ENCODE assay signal across 22 cellular contexts in the genomic region with DNA sequence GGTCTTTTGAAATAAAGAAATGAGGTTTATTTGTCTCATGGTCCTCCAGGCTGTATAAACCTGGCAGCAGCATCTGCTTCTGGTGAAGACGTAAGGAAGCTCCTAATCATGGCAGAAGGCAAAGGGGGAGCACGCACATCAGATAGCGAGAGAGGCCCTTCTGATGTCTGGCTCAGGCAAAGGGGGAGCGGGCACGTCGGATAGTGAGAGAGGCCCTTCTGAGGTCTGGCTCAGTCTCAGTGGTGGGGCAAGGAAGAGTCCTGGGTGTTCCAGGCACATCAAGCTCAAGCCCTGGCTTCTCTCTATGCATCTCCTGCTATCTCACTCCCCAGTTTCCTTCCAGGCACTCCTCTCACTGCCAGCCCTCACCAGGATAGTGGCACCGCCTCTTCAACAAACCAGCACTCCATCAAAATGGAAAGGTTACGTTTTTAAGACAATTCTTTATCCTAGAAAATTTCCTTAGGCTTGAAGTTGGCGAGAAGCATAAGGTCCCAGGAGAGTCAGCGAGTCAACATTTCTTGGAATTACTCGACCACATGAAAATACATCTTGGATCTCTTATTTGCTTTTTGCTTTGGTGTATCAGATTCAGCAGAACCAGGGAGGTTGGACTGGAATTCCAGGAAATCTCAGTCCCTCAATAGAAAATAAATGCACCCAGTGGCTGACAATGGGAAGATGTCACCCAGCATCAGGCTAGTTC.
"Had no signal": no experiment of that assay in that cellular context is flagged by ENCODE, and none has a peak within 500 bp of the region (broad histone marks: within the 10 kb centered on the region; RNA-seq: fewer than 3 reads in every experiment).

No MANE protein-coding gene starts in this region.

- H3K27me3 Mint-ChIP-seq: dendritic cell treated with granulocyte-macrophage colony-stimulating factor and Interleukin-4, amounts not matched to agents 40 ng/mL and 50 ng/mL, for 4 days; effector memory CD8-positive, alpha-beta T cell; stimulated activated naive B cell treated with anti-CD40 and anti-IgM and Interleukin-4, amounts not matched to agents 10 μg/mL and 1 μg/mL and 100 μg/mL, for 72 hours; stimulated activated naive CD8-positive, alpha-beta T cell treated with anti-CD3 and anti-CD28 coated beads, Interleukin-15, amount 100 ng/mL, for 72 hours had no signal

- H3K36me3 ChIP-seq: esophagus squamous epithelium, heart left ventricle, prostate gland, right lobe of liver, thoracic aorta had no signal

- H3K27ac Mint-ChIP-seq: dendritic cell treated with granulocyte-macrophage colony-stimulating factor and Interleukin-4, amounts not matched to agents 40 ng/mL and 50 ng/mL, for 4 days; effector memory CD8-positive, alpha-beta T cell; mesothelial cell of epicardium; natural killer cell; stimulated activated naive B cell treated with anti-CD40 and anti-IgM and Interleukin-4, amounts not matched to agents 10 μg/mL and 1 μg/mL and 100 μg/mL, for 72 hours; stimulated activated naive CD8-positive, alpha-beta T cell treated with anti-CD3 and anti-CD28 coated beads, Interleukin-15, amount 100 ng/mL, for 72 hours had no signal

- H3K9ac ChIP-seq: parathyroid adenoma had no signal

- H3K4me1 ChIP-seq: esophagus squamous epithelium, heart left ventricle, parathyroid adenoma, prostate gland, right lobe of liver had no signal

- H3K27ac ChIP-seq: epithelial cell of prostate, esophagus squamous epithelium, heart left ventricle, parathyroid adenoma, prostate gland, right lobe of liver, skin epidermis, thoracic aorta had no signal

- ATAC-seq: effector memory CD8-positive, alpha-beta T cell; heart left ventricle; natural killer cell; right lobe of liver; stimulated activated naive B cell treated with anti-CD40 and anti-IgM and Interleukin-4, amounts not matched to agents 10 μg/mL and 1 μg/mL and 100 μg/mL, for 72 hours; stimulated activated naive CD8-positive, alpha-beta T cell treated with anti-CD3 and anti-CD28 coated beads, Interleukin-15, amount 100 ng/mL, for 72 hours had no signal

- H3K4me3 ChIP-seq: esophagus squamous epithelium, heart left ventricle, prostate gland, right lobe of liver, skin epidermis, thoracic aorta had no signal

- H3K27me3 ChIP-seq: esophagus squamous epithelium, right lobe of liver had no signal

- H2AFZ ChIP-seq: parathyroid adenoma had no signal

- H3K79me2 ChIP-seq: parathyroid adenoma had no signal

- H3K4me3 Mint-ChIP-seq: dendritic cell treated with granulocyte-macrophage colony-stimulating factor and Interleukin-4, amounts not matched to agents 40 ng/mL and 50 ng/mL, for 4 days; effector memory CD8-positive, alpha-beta T cell; mesothelial cell of epicardium; natural killer cell; neural crest cell; stimulated activated naive B cell treated with anti-CD40 and anti-IgM and Interleukin-4, amounts not matched to agents 10 μg/mL and 1 μg/mL and 100 μg/mL, for 72 hours; stimulated activated naive CD8-positive, alpha-beta T cell treated with anti-CD3 and anti-CD28 coated beads, Interleukin-15, amount 100 ng/mL, for 72 hours had no signal

- DNase-seq: effector memory CD8-positive, alpha-beta T cell; esophagus squamous epithelium; heart left ventricle; hippocampal formation; kidney glomerular epithelial cell; natural killer cell; nucleus accumbens; right lobe of liver; stimulated activated CD4-positive, alpha-beta T cell treated with anti-CD3 and anti-CD28 coated beads, Interleukin-2, amount 100 ng/mL, for 24 hours; stimulated activated CD4-positive, alpha-beta T cell treated with anti-CD3 and anti-CD28 coated beads, Interleukin-4, amount 100 ng/mL, for 4 hours; stimulated activated naive B cell treated with anti-CD40 and anti-IgM and Interleukin-4, amounts not matched to agents 10 μg/mL and 1 μg/mL and 100 μg/mL, for 72 hours; stimulated activated naive CD8-positive, alpha-beta T cell treated with anti-CD3 and anti-CD28 coated beads, Interleukin-15, amount 100 ng/mL, for 72 hours; substantia nigra; trophoblast cell had no signal

- H3K9me3 Mint-ChIP-seq: natural killer cell had no signal

- H3K36me3 Mint-ChIP-seq: mesothelial cell of epicardium; natural killer cell; stimulated activated naive B cell treated with anti-CD40 and anti-IgM and Interleukin-4, amounts not matched to agents 10 μg/mL and 1 μg/mL and 100 μg/mL, for 72 hours had no signal

- H3K9me3 ChIP-seq: esophagus squamous epithelium, prostate gland, right lobe of liver, thoracic aorta had no signal

- H3K4me1 Mint-ChIP-seq: mesothelial cell of epicardium; natural killer cell; stimulated activated naive B cell treated with anti-CD40 and anti-IgM and Interleukin-4, amounts not matched to agents 10 μg/mL and 1 μg/mL and 100 μg/mL, for 72 hours; stimulated activated naive CD8-positive, alpha-beta T cell treated with anti-CD3 and anti-CD28 coated beads, Interleukin-15, amount 100 ng/mL, for 72 hours had no signal
